In the genomic region with DNA sequence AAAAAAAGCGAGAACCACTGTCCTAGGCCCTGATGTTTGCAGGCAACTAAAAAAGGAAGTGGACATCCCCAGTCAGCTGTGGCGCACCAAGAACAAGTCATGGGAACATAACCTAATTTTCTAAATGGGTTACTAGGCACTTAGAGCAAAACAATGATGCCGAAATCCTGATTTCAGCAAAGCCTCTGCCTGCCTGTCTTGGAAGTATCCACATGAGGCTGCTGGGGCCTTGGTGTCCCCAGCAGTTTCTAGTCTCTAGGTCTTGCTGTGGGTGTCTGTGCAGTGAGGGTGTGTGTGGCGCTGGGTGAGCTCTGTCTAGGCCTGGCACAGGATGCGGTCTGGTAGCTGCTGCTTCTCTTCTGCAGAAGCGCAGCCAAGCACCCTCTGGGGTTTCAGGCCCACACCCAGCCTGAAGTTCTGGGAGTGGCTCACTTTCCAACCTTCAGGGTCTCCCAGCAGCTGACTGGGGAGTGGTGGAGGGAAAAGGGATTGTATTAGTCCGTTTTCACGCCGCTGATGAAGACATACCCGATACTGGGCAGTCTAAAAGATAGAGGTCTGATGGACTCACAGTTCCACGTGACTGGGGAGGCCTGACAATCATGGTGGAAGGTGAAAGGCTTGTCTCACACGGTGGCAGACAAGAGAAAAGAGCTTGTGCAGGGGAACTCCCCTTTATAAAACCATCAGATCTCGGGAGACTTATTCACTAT, we compare ENCODE assay signal across 11 cellular contexts. TPM values are rescaled to one million over a fixed set of nuclear protein-coding genes. Genes with fewer than 3 reads are reported as not detected.
DNase-seq lines count a peak whose midpoint lies in the region; ATAC-seq and TF ChIP-seq lines count a peak whose summit lies in the region.
"Had no signal": no experiment of that assay in that cellular context is flagged by ENCODE, and none has a peak within 500 bp of the region (broad histone marks: within the 10 kb centered on the region; RNA-seq: fewer than 3 reads in every experiment).

No MANE protein-coding gene starts in this region.

- ATAC-seq in sciatic nerve (peak; percentile 56), foreskin keratinocyte (no peak), psoas muscle (no peak)

- POLR2A ChIA-PET in CD4-positive, alpha-beta memory T cell (lab: Charles Lee; ENCODE audit: partially characterized antibody): interaction anchor here (0.6 to 2.3 kb wide), 7 partner anchors 8 to 178 kb away, joined by 3 to 13 read pairs (median 3); a partner anchor contains a TSS

- peaks cover under 1 to 3% of the 10 kb centered on the region in 2 donors for H3K36me3 Mint-ChIP-seq in CD4-positive, alpha-beta memory T cell
- H3K36me3 Mint-ChIP-seq in activated T-helper 2 cell treated with anti-CD3 and anti-CD28 coated beads, Interferon-gamma antibody, Interleukin-2, Interleukin-4, amounts not matched to agents 10 μg/mL and 5 μg/mL and 100 μg/mL, durations not matched to agents 14 hours and 24 hours and 36 hours (ENCODE audit: low read depth): peaks cover 15% of the 10 kb centered on the region
- H3K36me3 Mint-ChIP-seq in endodermal cell (ENCODE audit: low read depth): peaks cover 18% of the 10 kb centered on the region

- no peak overlapping the region for H3K4me3 ChIP-seq in CD4-positive, alpha-beta memory T cell (ENCODE audit: low read length in 2 of 2)
- H3K4me3 ChIP-seq in endodermal cell (ENCODE audit: low read length): no peak overlapping the region
- no peak overlapping the region for H3K4me3 ChIP-seq in vagina
- no peak overlapping the region for H3K4me3 ChIP-seq in psoas muscle
- H3K4me3 ChIP-seq: adrenal gland; BLaER1 treated with 17β-estradiol and CSF1 and Interleukin-3, amounts not matched to agents 10 nM and 100 nM had no signal

- H3K4me1 ChIP-seq in CD4-positive, alpha-beta memory T cell (ENCODE audit: insufficient read depth, low read length): peaks cover 40% of the 10 kb centered on the region
- H3K4me1 ChIP-seq in endodermal cell (ENCODE audit: control insufficient read depth, insufficient read depth, low read length) (no peaks in the 10 kb centered on the region), vagina (no peaks in the 10 kb centered on the region), foreskin keratinocyte (no peaks in the 10 kb centered on the region), psoas muscle (no peaks in the 10 kb centered on the region)

- H3K27ac Mint-ChIP-seq in CD4-positive, alpha-beta memory T cell: peak overlapping the region; percentile 85 to 96 (median 93)
- H3K27ac Mint-ChIP-seq in activated T-helper 2 cell treated with anti-CD3 and anti-CD28 coated beads, Interferon-gamma antibody, Interleukin-2, Interleukin-4, amounts not matched to agents 10 μg/mL and 5 μg/mL and 100 μg/mL, durations not matched to agents 14 hours and 24 hours and 36 hours: peak overlapping the region; percentile 63
- H3K27ac Mint-ChIP-seq in endodermal cell: no peak overlapping the region

- no peak overlapping the region for H3K9ac ChIP-seq in endodermal cell (ENCODE audit: extremely low read depth, low read length, poor library complexity, severe bottlenecking)
- H3K9ac ChIP-seq: BLaER1 treated with 17β-estradiol and CSF1 and Interleukin-3, amounts not matched to agents 10 nM and 100 nM had no signal

- H3K9me3 Mint-ChIP-seq in CD4-positive, alpha-beta memory T cell: peaks cover 0 to 2% (median 0%) of the 10 kb centered on the region in 8 donors
- no peaks in the 10 kb centered on the region for H3K9me3 Mint-ChIP-seq in activated T-helper 2 cell treated with anti-CD3 and anti-CD28 coated beads, Interferon-gamma antibody, Interleukin-2, Interleukin-4, amounts not matched to agents 10 μg/mL and 5 μg/mL and 100 μg/mL, durations not matched to agents 14 hours and 24 hours and 36 hours
- no peaks in the 10 kb centered on the region for H3K9me3 Mint-ChIP-seq in endodermal cell

- peak overlapping the region; percentile 42 for H3K27ac ChIP-seq in CD4-positive, alpha-beta memory T cell (ENCODE audit: low read depth, low read length)
- no peak overlapping the region for H3K27ac ChIP-seq in endodermal cell (ENCODE audit: low read depth, low read length)
- H3K27ac ChIP-seq in vagina: no peak overlapping the region
- no peak overlapping the region for H3K27ac ChIP-seq in foreskin keratinocyte
- H3K27ac ChIP-seq in psoas muscle: no peak overlapping the region

- peak; percentile 67 to 78 (median 73) for DNase-seq in CD4-positive, alpha-beta memory T cell
- DNase-seq in MV-4-11 (lab: John Stamatoyannopoulos, UW) (peak; percentile 64), sciatic nerve (ENCODE audit: low spot score) (no peak), endodermal cell (no peak), vagina (ENCODE audit: extremely low spot score in 2 of 2) (no peak), foreskin keratinocyte (no peak), psoas muscle (no peak)
- peak; percentile 31 for DNase-seq in activated T-helper 2 cell treated with anti-CD3 and anti-CD28 coated beads, Interferon-gamma antibody, Interleukin-2, Interleukin-4, amounts not matched to agents 10 μg/mL and 5 μg/mL and 100 μg/mL, durations not matched to agents 14 hours and 24 hours and 36 hours (ENCODE audit: low spot score)
- DNase-seq: NCI-H1930 had no signal

- H3K36me3 ChIP-seq in CD4-positive, alpha-beta memory T cell (ENCODE audit: insufficient read depth, low read length): no peaks in the 10 kb centered on the region
- H3K36me3 ChIP-seq in endodermal cell (ENCODE audit: control insufficient read depth, insufficient read depth, low read length): no peaks in the 10 kb centered on the region
- no peaks in the 10 kb centered on the region for H3K36me3 ChIP-seq in vagina
- peaks cover 0 to 70% of the 10 kb centered on the region in 2 donors for H3K36me3 ChIP-seq in psoas muscle (ENCODE audit: insufficient read depth in 1 of 2, low read depth in 1 of 2)
- H3K36me3 ChIP-seq: adrenal gland had no signal

- H3K27me3 ChIP-seq in CD4-positive, alpha-beta memory T cell (ENCODE audit: insufficient read depth, low read length): no peaks in the 10 kb centered on the region
- no peaks in the 10 kb centered on the region for H3K27me3 ChIP-seq in endodermal cell (ENCODE audit: control insufficient read depth, insufficient read depth, low read length, poor library complexity, severe bottlenecking)
- no peaks in the 10 kb centered on the region for H3K27me3 ChIP-seq in vagina
- H3K27me3 ChIP-seq in foreskin keratinocyte: no peaks in the 10 kb centered on the region
- no peaks in the 10 kb centered on the region for H3K27me3 ChIP-seq in psoas muscle (ENCODE audit: insufficient read depth in 3 of 3, low read length in 2 of 3)
- H3K27me3 ChIP-seq: adrenal gland; BLaER1 treated with 17β-estradiol and CSF1 and Interleukin-3, amounts not matched to agents 10 nM and 100 nM had no signal

- TF ChIP-seq POLR2A in vagina (IDR thresholded peaks at IDR 0.05): no peak

- peaks cover 12 to 35% (median 28%) of the 10 kb centered on the region in 4 donors for H3K4me1 Mint-ChIP-seq in CD4-positive, alpha-beta memory T cell
- peaks cover 12% of the 10 kb centered on the region for H3K4me1 Mint-ChIP-seq in activated T-helper 2 cell treated with anti-CD3 and anti-CD28 coated beads, Interferon-gamma antibody, Interleukin-2, Interleukin-4, amounts not matched to agents 10 μg/mL and 5 μg/mL and 100 μg/mL, durations not matched to agents 14 hours and 24 hours and 36 hours (ENCODE audit: low read depth)
- no peaks in the 10 kb centered on the region for H3K4me1 Mint-ChIP-seq in endodermal cell

- H3K27me3 Mint-ChIP-seq in CD4-positive, alpha-beta memory T cell: no peaks in the 10 kb centered on the region
- H3K27me3 Mint-ChIP-seq in activated T-helper 2 cell treated with anti-CD3 and anti-CD28 coated beads, Interferon-gamma antibody, Interleukin-2, Interleukin-4, amounts not matched to agents 10 μg/mL and 5 μg/mL and 100 μg/mL, durations not matched to agents 14 hours and 24 hours and 36 hours (ENCODE audit: low read depth): no peaks in the 10 kb centered on the region
- H3K27me3 Mint-ChIP-seq in endodermal cell (ENCODE audit: insufficient read depth): no peaks in the 10 kb centered on the region

- 94 to 97% methylated on average over 10 to 13 of the region's 13 CpGs for WGBS in endodermal cell (ENCODE audit: insufficient coverage in 1 of 2, insufficient read length in 1 of 2), 2 experiments
- WGBS in psoas muscle, 3 donors: 65 to 80% (median 71%) methylated on average over 13 of the region's 13 CpGs

- H3K9me3 ChIP-seq in CD4-positive, alpha-beta memory T cell (ENCODE audit: control insufficient read depth in 1 of 2, low read length in 2 of 2): no peaks in the 10 kb centered on the region
- H3K9me3 ChIP-seq in endodermal cell (ENCODE audit: control insufficient read depth, low read length) (no peaks in the 10 kb centered on the region), vagina (no peaks in the 10 kb centered on the region), psoas muscle (no peaks in the 10 kb centered on the region)
- H3K9me3 ChIP-seq: adrenal gland; BLaER1 treated with 17β-estradiol and CSF1 and Interleukin-3, amounts not matched to agents 10 nM and 100 nM had no signal

- H3K4me3 Mint-ChIP-seq in CD4-positive, alpha-beta memory T cell: peak overlapping the region; percentile 22 to 69 (median 47)
- H3K4me3 Mint-ChIP-seq in activated T-helper 2 cell treated with anti-CD3 and anti-CD28 coated beads, Interferon-gamma antibody, Interleukin-2, Interleukin-4, amounts not matched to agents 10 μg/mL and 5 μg/mL and 100 μg/mL, durations not matched to agents 14 hours and 24 hours and 36 hours (ENCODE audit: low read depth): no peak overlapping the region
- H3K4me3 Mint-ChIP-seq in endodermal cell: no peak overlapping the region

- CTCF ChIA-PET in CD4-positive, alpha-beta memory T cell (lab: Charles Lee; ENCODE audit: partially characterized antibody): interaction anchor here (0.8 to 3.4 kb wide), 7 partner anchors 9 to 193 kb away, joined by 3 to 17 read pairs (median 4); no protein-coding TSS in a partner anchor

- no peak for TF ChIP-seq CTCF in endodermal cell (conservative IDR thresholded peaks at IDR 0.05)
- no peak for TF ChIP-seq CTCF in vagina (IDR thresholded peaks at IDR 0.05)
- no peak for TF ChIP-seq CTCF in foreskin keratinocyte (conservative IDR thresholded peaks at IDR 0.05)
- no peak for TF ChIP-seq CTCF in psoas muscle (IDR thresholded peaks at IDR 0.05)

- intact Hi-C loops in CD4-positive, alpha-beta memory T cell (cut with micrococcal nuclease): no loop called here
- intact Hi-C loops in activated T-helper 2 cell treated with anti-CD3 and anti-CD28 coated beads, Interferon-gamma antibody, Interleukin-2, Interleukin-4, amounts not matched to agents 10 μg/mL and 5 μg/mL and 100 μg/mL, durations not matched to agents 14 hours and 24 hours and 36 hours (cut with micrococcal nuclease): no loop called here
- intact Hi-C loops in sciatic nerve (cut with DNase I): no loop called here
- intact Hi-C loops in vagina (cut with DNase I): no loop called here
- intact Hi-C loops in psoas muscle (cut with DNase I): no loop called here

RNA-seq across cellular contexts. Expression of a gene that starts 21.1 kb away (rescaled TPM):
- not detected for total RNA-seq in CD4-positive, alpha-beta memory T cell
- not detected for polyA plus RNA-seq in CD4-positive, alpha-beta memory T cell
- total RNA-seq in activated T-helper 2 cell treated with anti-CD3 and anti-CD28 coated beads, Interferon-gamma antibody, Interleukin-2, Interleukin-4, amounts not matched to agents 10 μg/mL and 5 μg/mL and 100 μg/mL, durations not matched to agents 14 hours and 24 hours and 36 hours: not detected in 2 replicates
- total RNA-seq in sciatic nerve (not detected), endodermal cell (not detected), vagina (not detected), foreskin keratinocyte (not detected in 2 replicates), psoas muscle (1 to 10 TPM in 1 of 4 donors, not detected in 3; 2.0 TPM)
- not detected for polyA plus RNA-seq in endodermal cell (2013, experiment 1 of 2)
- not detected for polyA plus RNA-seq in endodermal cell (2013, experiment 2 of 2)
- polyA plus RNA-seq in foreskin keratinocyte (not detected in 2 replicates), psoas muscle (under 1 TPM in 2 of 3 donors, not detected in 1; 0.25 to 0.26 TPM)
- total RNA-seq: adrenal gland had no signal
- polyA plus RNA-seq: adrenal gland had no signal

Comparison
In these comparisons a context has a peak if more than half of its experiments do, and no peak if none do; other contexts are left out.
1. DNase-seq: peak in CD4-positive, alpha-beta memory T cell (5 of 5), MV-4-11 (single experiment) and activated T-helper 2 cell treated with anti-CD3 and anti-CD28 coated beads, Interferon-gamma antibody, Interleukin-2, Interleukin-4, amounts not matched to agents 10 μg/mL and 5 μg/mL and 100 μg/mL, durations not matched to agents 14 hours and 24 hours and 36 hours (single experiment); none in sciatic nerve (single experiment), endodermal cell (single experiment), vagina (0 of 2), foreskin keratinocyte (0 of 2) and psoas muscle (0 of 2).
2. H3K4me3 Mint-ChIP-seq: peak in CD4-positive, alpha-beta memory T cell (8 of 8); none in activated T-helper 2 cell treated with anti-CD3 and anti-CD28 coated beads, Interferon-gamma antibody, Interleukin-2, Interleukin-4, amounts not matched to agents 10 μg/mL and 5 μg/mL and 100 μg/mL, durations not matched to agents 14 hours and 24 hours and 36 hours (single experiment) and endodermal cell (single experiment).